18 cellular contexts compared by ENCODE assay signal in genomic region chr6:156057869-156058268, GRCh38.
DNase-seq lines count a peak whose midpoint lies in the region; ATAC-seq and TF ChIP-seq lines count a peak whose summit lies in the region.
"Had no signal": no experiment of that assay in that cellular context is flagged by ENCODE, and none has a peak within 500 bp of the region (broad histone marks: within the 10 kb centered on the region; RNA-seq: fewer than 3 reads in every experiment).

No MANE protein-coding gene starts in this region.

- H3K9me3 Mint-ChIP-seq in GM23338 = peaks cover 14% of the 10 kb centered on the region; the same call in 2 of the 3 replicates

- H3K27me3 ChIP-seq in GM23338 (ENCODE audit: insufficient read depth) = no peaks in the 10 kb centered on the region
- H3K27me3 ChIP-seq: Peyer's patch had no signal

- no peaks in the 10 kb centered on the region for H3K36me3 ChIP-seq in GM23338 (ENCODE audit: insufficient read depth)
- H3K36me3 ChIP-seq: Peyer's patch had no signal

- H3K4me1 Mint-ChIP-seq in GM23338 = peaks cover 4% of the 10 kb centered on the region

- no peak overlapping the region for H3K27ac ChIP-seq in GM23338 (ENCODE audit: low read depth)
- H3K27ac ChIP-seq: A549, KMS-11, Peyer's patch had no signal

- peaks cover 10% of the 10 kb centered on the region; the same call in 1 of the 2 replicates for H3K9me2 ChIP-seq in GM23338 (ENCODE audit: insufficient read depth)

- H3K4me3 ChIP-seq in GM23338 = no peak overlapping the region
- H3K4me3 ChIP-seq: A549, Peyer's patch had no signal

- no peak for TF ChIP-seq CTCF in GM23338 (conservative IDR thresholded peaks at IDR 0.05; ENCODE audit: low read depth in 2 of 2)

- no peak overlapping the region for H3K4me2 ChIP-seq in GM23338
- H3K4me2 ChIP-seq: A549, KMS-11 had no signal

- no peak overlapping the region for H2AFZ ChIP-seq in GM23338

- peaks cover 2% of the 10 kb centered on the region for H3K27me3 Mint-ChIP-seq in GM23338 (ENCODE audit: insufficient read depth, low read depth, poor library complexity)
- H3K27me3 Mint-ChIP-seq: CD4-positive, alpha-beta T cell had no signal

- no peak overlapping the region for H3K27ac Mint-ChIP-seq in GM23338
- H3K27ac Mint-ChIP-seq: CD4-positive, alpha-beta T cell had no signal

- no peaks in the 10 kb centered on the region for H3K79me2 ChIP-seq in GM23338 (replicated peaks; ENCODE audit: insufficient read depth)

- no peaks in the 10 kb centered on the region; the same call in 2 of the 3 replicates for H3K36me3 Mint-ChIP-seq in GM23338 (ENCODE audit: low read depth)

- no peaks in the 10 kb centered on the region for H4K20me1 ChIP-seq in GM23338 (replicated peaks; ENCODE audit: insufficient read depth)

- peak; percentile 32 for DNase-seq in HT1080 (ENCODE audit: low read depth)
- DNase-seq in NCI-H69 (lab: John Stamatoyannopoulos, UW) = peak; percentile 50
- DNase-seq in fibroblast of peridontal ligament (ENCODE audit: extremely low read depth) = peak; percentile 1
- DNase-seq in renal cortical epithelial cell (ENCODE audit: low read depth) = peak; percentile 76
- no peak for DNase-seq in GM23338 (ENCODE audit: low spot score)
- DNase-seq in SIG-M5 treated with dmso at 0.1 percent for 504 hours (lab: John Stamatoyannopoulos, UW; ENCODE audit: unreplicated experiment) = no peak
- DNase-seq: CD4-positive, alpha-beta T cell; DMS53; NCI-H1048; NCI-H1436 treated with DMSO at 0.1 percent for 48 hours; NCI-H2029 treated with DMSO at 0.1 percent for 48 hours; NCI-H748 treated with DMSO at 0.1 percent for 48 hours; NK-92 treated with Interleukin-12 subunit alpha and Interleukin-12 subunit beta, amount 100 ng/mL, for 24 hours; Peyer's patch had no signal

- no peaks in the 10 kb centered on the region for H3F3A ChIP-seq in GM23338 (replicated peaks; ENCODE audit: low read depth)

- no peak overlapping the region for H3K4me3 Mint-ChIP-seq in GM23338
- H3K4me3 Mint-ChIP-seq: CD4-positive, alpha-beta T cell had no signal

- no peaks in the 10 kb centered on the region for H3K4me1 ChIP-seq in GM23338 (ENCODE audit: insufficient read depth)
- H3K4me1 ChIP-seq: A549, Peyer's patch had no signal

- no peak for ATAC-seq in GM23338
- ATAC-seq in HG02870 (IDR thresholded peaks at IDR 0.05; ENCODE audit: unreplicated experiment) = no peak
- ATAC-seq: A549, Right ventricle myocardium inferior had no signal

TF ChIP-seq in GM23338, 12 proteins besides CTCF, POLR2A, EP300 and RAD21 (continues in another document):
- TF ChIP-seq STAT1 (IDR thresholded peaks at IDR 0.05; ENCODE audit: unreplicated experiment) = no peak
- TF ChIP-seq ZNF331 (CRISPR knock-in tag; IDR thresholded peaks at IDR 0.05; ENCODE audit: low read depth) = no peak
- no peak for TF ChIP-seq JUNB (IDR thresholded peaks at IDR 0.05; ENCODE audit: unreplicated experiment)
- TF ChIP-seq ZNF462 (CRISPR knock-in tag; IDR thresholded peaks at IDR 0.05) = no peak
- no peak for TF ChIP-seq NANOG (IDR thresholded peaks at IDR 0.05; ENCODE audit: borderline replicate concordance)
- no peak for TF ChIP-seq EZH2 (IDR thresholded peaks at IDR 0.05; ENCODE audit: low read depth, unreplicated experiment)
- TF ChIP-seq POLR2AphosphoS5 (IDR thresholded peaks at IDR 0.05; ENCODE audit: low read depth) = no peak
- no peak for TF ChIP-seq EZH2phosphoT487 (IDR thresholded peaks at IDR 0.05; ENCODE audit: unreplicated experiment)
- TF ChIP-seq, protein P1, sequence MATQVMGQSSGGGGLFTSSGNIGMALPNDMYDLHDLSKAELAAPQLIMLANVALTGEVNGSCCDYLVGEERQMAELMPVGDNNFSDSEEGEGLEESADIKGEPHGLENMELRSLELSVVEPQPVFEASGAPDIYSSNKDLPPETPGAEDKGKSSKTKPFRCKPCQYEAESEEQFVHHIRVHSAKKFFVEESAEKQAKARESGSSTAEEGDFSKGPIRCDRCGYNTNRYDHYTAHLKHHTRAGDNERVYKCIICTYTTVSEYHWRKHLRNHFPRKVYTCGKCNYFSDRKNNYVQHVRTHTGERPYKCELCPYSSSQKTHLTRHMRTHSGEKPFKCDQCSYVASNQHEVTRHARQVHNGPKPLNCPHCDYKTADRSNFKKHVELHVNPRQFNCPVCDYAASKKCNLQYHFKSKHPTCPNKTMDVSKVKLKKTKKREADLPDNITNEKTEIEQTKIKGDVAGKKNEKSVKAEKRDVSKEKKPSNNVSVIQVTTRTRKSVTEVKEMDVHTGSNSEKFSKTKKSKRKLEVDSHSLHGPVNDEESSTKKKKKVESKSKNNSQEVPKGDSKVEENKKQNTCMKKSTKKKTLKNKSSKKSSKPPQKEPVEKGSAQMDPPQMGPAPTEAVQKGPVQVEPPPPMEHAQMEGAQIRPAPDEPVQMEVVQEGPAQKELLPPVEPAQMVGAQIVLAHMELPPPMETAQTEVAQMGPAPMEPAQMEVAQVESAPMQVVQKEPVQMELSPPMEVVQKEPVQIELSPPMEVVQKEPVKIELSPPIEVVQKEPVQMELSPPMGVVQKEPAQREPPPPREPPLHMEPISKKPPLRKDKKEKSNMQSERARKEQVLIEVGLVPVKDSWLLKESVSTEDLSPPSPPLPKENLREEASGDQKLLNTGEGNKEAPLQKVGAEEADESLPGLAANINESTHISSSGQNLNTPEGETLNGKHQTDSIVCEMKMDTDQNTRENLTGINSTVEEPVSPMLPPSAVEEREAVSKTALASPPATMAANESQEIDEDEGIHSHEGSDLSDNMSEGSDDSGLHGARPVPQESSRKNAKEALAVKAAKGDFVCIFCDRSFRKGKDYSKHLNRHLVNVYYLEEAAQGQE (IDR thresholded peaks at IDR 0.05; ENCODE audit: unreplicated experiment) = no peak
- TF ChIP-seq, protein P2, sequence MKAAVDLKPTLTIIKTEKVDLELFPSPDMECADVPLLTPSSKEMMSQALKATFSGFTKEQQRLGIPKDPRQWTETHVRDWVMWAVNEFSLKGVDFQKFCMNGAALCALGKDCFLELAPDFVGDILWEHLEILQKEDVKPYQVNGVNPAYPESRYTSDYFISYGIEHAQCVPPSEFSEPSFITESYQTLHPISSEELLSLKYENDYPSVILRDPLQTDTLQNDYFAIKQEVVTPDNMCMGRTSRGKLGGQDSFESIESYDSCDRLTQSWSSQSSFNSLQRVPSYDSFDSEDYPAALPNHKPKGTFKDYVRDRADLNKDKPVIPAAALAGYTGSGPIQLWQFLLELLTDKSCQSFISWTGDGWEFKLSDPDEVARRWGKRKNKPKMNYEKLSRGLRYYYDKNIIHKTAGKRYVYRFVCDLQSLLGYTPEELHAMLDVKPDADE (IDR thresholded peaks at IDR 0.05) = no peak
- no peak for TF ChIP-seq CREB1 (CRISPR knock-in tag; IDR thresholded peaks at IDR 0.05; ENCODE audit: low read depth)

Comparison
In these comparisons a context has a peak if more than half of its experiments do, and no peak if none do; other contexts are left out.
1. DNase-seq: peak in HT1080 (single experiment), NCI-H69 (single experiment), fibroblast of peridontal ligament (single experiment) and renal cortical epithelial cell (single experiment); none in GM23338 (single experiment) and SIG-M5 treated with dmso at 0.1 percent for 504 hours (single experiment).